Comparison of ENCODE assay signal across 26 cellular contexts in the genomic region with DNA sequence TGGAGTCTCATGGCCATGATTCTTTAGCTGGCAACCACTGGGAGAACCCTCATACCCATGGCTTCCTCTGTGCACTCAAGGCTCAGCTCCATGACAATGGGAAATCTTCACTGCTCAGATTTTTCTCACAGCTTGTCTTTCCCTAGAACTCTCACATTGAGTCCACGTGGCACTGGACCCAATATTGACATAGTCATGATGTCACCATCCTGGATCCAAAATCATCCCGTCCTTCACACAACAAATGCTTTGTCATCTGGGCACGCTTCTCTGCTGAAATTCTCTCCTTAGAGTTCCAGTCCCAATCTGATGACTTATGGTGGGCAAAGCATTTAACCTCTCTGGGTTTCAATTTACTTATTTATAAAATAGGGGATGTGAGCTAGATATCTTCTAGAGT. TPM values are rescaled to one million over a fixed set of nuclear protein-coding genes. Genes with fewer than 3 reads are reported as not detected.
DNase-seq lines count a peak whose midpoint lies in the region; ATAC-seq, FAIRE-seq and TF ChIP-seq lines count a peak whose summit lies in the region.
"Had no signal": no experiment of that assay in that cellular context is flagged by ENCODE, and none has a peak within 500 bp of the region (broad histone marks: within the 10 kb centered on the region; RNA-seq: fewer than 3 reads in every experiment).

No MANE protein-coding gene starts in this region.

- H3K4me3 ChIP-seq in esophagus muscularis mucosa: no peak overlapping the region
- H3K4me3 ChIP-seq: lung, mucosa of descending colon, right atrium auricular region had no signal

- DNase-seq in DMS53 (lab: John Stamatoyannopoulos, UW) (peak; percentile 66), DMS53 treated with DMSO at 0.1 percent for 48 hours (lab: John Stamatoyannopoulos, UW; ENCODE audit: unreplicated experiment) (no peak), esophagus muscularis mucosa (ENCODE audit: extremely low spot score) (no peak), osteocyte (ENCODE audit: extremely low spot score, unreplicated experiment) (no peak), GM19239 (ENCODE audit: insufficient read length, low spot score) (no peak)
- no peak for DNase-seq in activated T-cell treated with anti-CD3 and anti-CD28 coated beads, Interleukin-2, amount 50 U/mL, for 72 hours
- DNase-seq: activated CD4-positive, alpha-beta memory T cell treated with anti-CD3 and anti-CD28 coated beads for 36 hours; activated CD4-positive, CD25-positive, alpha-beta regulatory T cell treated with anti-CD3 and anti-CD28 coated beads, Interleukin-2, amount 50 U/mL, for 72 hours; central memory CD4-positive, alpha-beta T cell; mucosa of descending colon; NCI-H1105 treated with DMSO at 0.1 percent for 48 hours; NCI-H2029 treated with DMSO at 0.1 percent for 48 hours; NCI-H226; SK-N-SH; stimulated activated CD4-positive, alpha-beta T cell treated with anti-CD3 and anti-CD28 coated beads, Interleukin-12 subunit alpha, Interleukin-12 subunit beta, amount 100 ng/mL, for 4 hours; stimulated activated CD4-positive, alpha-beta T cell treated with anti-CD3 and anti-CD28 coated beads, Interleukin-4, amount 100 ng/mL, for 1 hour had no signal

- no peak for TF ChIP-seq CTCF in esophagus muscularis mucosa (IDR thresholded peaks at IDR 0.05)
- no peak for TF ChIP-seq CTCF in osteocyte (IDR thresholded peaks at IDR 0.05)

- no peaks in the 10 kb centered on the region for H3K9me3 ChIP-seq in esophagus muscularis mucosa
- H3K9me3 ChIP-seq: mucosa of descending colon, right atrium auricular region, SK-N-SH had no signal

- intact Hi-C loops in esophagus muscularis mucosa (cut with DNase I): no loop called here

- H3K36me3 ChIP-seq in esophagus muscularis mucosa: no peaks in the 10 kb centered on the region
- H3K36me3 ChIP-seq: right atrium auricular region had no signal

- no peaks in the 10 kb centered on the region for H3K27me3 ChIP-seq in esophagus muscularis mucosa
- H3K27me3 ChIP-seq: right atrium auricular region had no signal

- H3K4me3 Mint-ChIP-seq in osteocyte (ENCODE audit: unreplicated experiment): no peak overlapping the region
- no peak overlapping the region for H3K4me3 Mint-ChIP-seq in activated T-cell treated with anti-CD3 and anti-CD28 coated beads, Interleukin-2, amount 50 U/mL, for 72 hours
- H3K4me3 Mint-ChIP-seq: activated CD4-positive, alpha-beta memory T cell treated with anti-CD3 and anti-CD28 coated beads for 36 hours; activated naive CD8-positive, alpha-beta T cell; T-helper 1 cell treated with Interleukin-12 subunit alpha and Interleukin-12 subunit beta and Interleukin-4 antibody, amounts not matched to agents 30 μg/mL and 1 μg/mL, for 36 hours had no signal

- H3K27ac ChIP-seq in esophagus muscularis mucosa (replicated peaks in 1 of 4): peak overlapping the region; percentile 8 to 84 (median 79)
- H3K27ac ChIP-seq: 22Rv1 had no signal

- FAIRE-seq in GM19239 (lab: Jason Lieb, UNC): no peak
- FAIRE-seq: H54, islet of Langerhans, TTC549 had no signal

- H3K4me1 ChIP-seq in esophagus muscularis mucosa: peaks cover 27 to 66% (median 61%) of the 10 kb centered on the region in 4 donors

- WGBS in esophagus muscularis mucosa: 72% methylated on average over 3 of the region's 3 CpGs

- peak overlapping the region; percentile 94 for H3K27ac Mint-ChIP-seq in osteocyte (ENCODE audit: unreplicated experiment)
- no peak overlapping the region for H3K27ac Mint-ChIP-seq in activated T-cell treated with anti-CD3 and anti-CD28 coated beads, Interleukin-2, amount 50 U/mL, for 72 hours
- H3K27ac Mint-ChIP-seq: activated CD4-positive, alpha-beta memory T cell treated with anti-CD3 and anti-CD28 coated beads for 36 hours; activated naive CD8-positive, alpha-beta T cell; T-helper 1 cell treated with Interleukin-12 subunit alpha and Interleukin-12 subunit beta and Interleukin-4 antibody, amounts not matched to agents 30 μg/mL and 1 μg/mL, for 36 hours had no signal

- no peaks in the 10 kb centered on the region for H3K27me3 Mint-ChIP-seq in osteocyte (ENCODE audit: unreplicated experiment)
- H3K27me3 Mint-ChIP-seq in activated T-cell treated with anti-CD3 and anti-CD28 coated beads, Interleukin-2, amount 50 U/mL, for 72 hours (ENCODE audit: low read depth): no peaks in the 10 kb centered on the region
- H3K27me3 Mint-ChIP-seq: activated CD4-positive, alpha-beta memory T cell treated with anti-CD3 and anti-CD28 coated beads for 36 hours; activated naive CD8-positive, alpha-beta T cell had no signal

- TF ChIP-seq POLR2A in esophagus muscularis mucosa (IDR thresholded peaks at IDR 0.05; ENCODE audit: low read depth): no peak

- H3K36me3 Mint-ChIP-seq in osteocyte (ENCODE audit: unreplicated experiment): no peaks in the 10 kb centered on the region
- no peaks in the 10 kb centered on the region for H3K36me3 Mint-ChIP-seq in activated T-cell treated with anti-CD3 and anti-CD28 coated beads, Interleukin-2, amount 50 U/mL, for 72 hours (ENCODE audit: insufficient read depth in 2 of 2)
- H3K36me3 Mint-ChIP-seq: activated CD4-positive, alpha-beta memory T cell treated with anti-CD3 and anti-CD28 coated beads for 36 hours had no signal

- TF ChIP-seq EP300 in esophagus muscularis mucosa (IDR thresholded peaks at IDR 0.05): no peak

- no peaks in the 10 kb centered on the region for H3K9me3 Mint-ChIP-seq in osteocyte (ENCODE audit: unreplicated experiment)
- no peaks in the 10 kb centered on the region for H3K9me3 Mint-ChIP-seq in activated T-cell treated with anti-CD3 and anti-CD28 coated beads, Interleukin-2, amount 50 U/mL, for 72 hours
- H3K9me3 Mint-ChIP-seq: T-helper 1 cell treated with Interleukin-12 subunit alpha and Interleukin-12 subunit beta and Interleukin-4 antibody, amounts not matched to agents 30 μg/mL and 1 μg/mL, for 36 hours had no signal

- ATAC-seq in HG02759 (IDR thresholded peaks at IDR 0.05; ENCODE audit: unreplicated experiment) (no peak), GM18867 (IDR thresholded peaks at IDR 0.05; ENCODE audit: unreplicated experiment) (no peak)
- no peak for ATAC-seq in activated T-cell treated with anti-CD3 and anti-CD28 coated beads, Interleukin-2, amount 50 U/mL, for 72 hours (replicated peaks in 1 of 2)
- ATAC-seq: mucosa of descending colon had no signal

- H3K4me1 Mint-ChIP-seq in osteocyte (ENCODE audit: unreplicated experiment): peaks cover 51% of the 10 kb centered on the region
- H3K4me1 Mint-ChIP-seq in activated T-cell treated with anti-CD3 and anti-CD28 coated beads, Interleukin-2, amount 50 U/mL, for 72 hours (ENCODE audit: low read depth): peaks cover 3% of the 10 kb centered on the region

RNA-seq across cellular contexts. Expression of gene CD44, which starts 37.7 kb away (rescaled TPM):
- total RNA-seq in esophagus muscularis mucosa (100 to 1,000 TPM; 212 to 292 (median 275) TPM), osteocyte (283 and 309 TPM in 2 replicates)
- total RNA-seq in activated T-cell treated with anti-CD3 and anti-CD28 coated beads, Interleukin-2, amount 50 U/mL, for 72 hours: 100 to 1,000 TPM; 385 to 504 TPM
